ENCODE assay signal across 9 cellular contexts in the genomic region with DNA sequence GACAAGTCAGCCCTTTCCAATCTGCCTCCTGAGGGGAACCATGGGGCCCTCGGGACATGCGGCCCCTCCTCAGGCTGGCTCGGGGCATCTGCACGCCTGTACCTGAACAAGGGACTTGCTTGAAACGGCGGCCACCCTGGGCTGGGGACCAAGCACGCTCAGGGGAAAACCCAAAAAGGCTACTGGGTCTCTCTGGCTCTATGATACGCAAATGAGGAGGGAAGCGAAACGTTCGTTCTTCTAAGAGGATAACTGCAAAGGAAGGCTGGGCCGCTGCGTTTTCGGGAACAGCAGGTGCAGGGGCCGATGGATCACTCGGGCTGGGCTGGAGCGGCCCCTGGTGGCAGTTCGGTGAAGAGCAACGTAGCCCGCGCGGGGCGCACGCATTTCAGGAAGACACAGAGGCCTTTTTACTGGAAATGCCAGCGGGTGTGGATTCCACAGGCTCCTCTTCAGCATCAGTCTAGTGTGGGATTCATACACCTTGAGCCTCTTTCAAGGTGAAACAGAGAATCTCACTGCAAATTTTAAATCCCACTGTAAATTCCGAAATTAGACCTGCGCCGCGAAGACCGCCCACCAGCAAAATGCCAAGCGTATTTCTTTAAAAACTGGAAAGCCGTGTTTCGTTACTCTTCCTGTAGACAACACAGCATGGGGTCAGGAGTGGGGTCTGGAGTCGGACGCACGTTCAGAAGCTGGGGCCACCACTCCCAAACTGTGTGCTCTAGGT. TPM values are rescaled to one million over a fixed set of nuclear protein-coding genes. Genes with fewer than 3 reads are reported as not detected.
A peak's percentile ranks its signal among the peaks of the same experiment; 100 is the strongest.
DNase-seq lines count a peak whose midpoint lies in the region; ATAC-seq and TF ChIP-seq lines count a peak whose summit lies in the region.
"Not testable (repeated sequence)": the region's sequence is repeated elsewhere in the genome, so short reads cannot be mapped to it uniquely, and the experiment has no call there.
"Had no signal": no experiment of that assay in that cellular context is flagged by ENCODE, and none has a peak within 500 bp of the region (broad histone marks: within the 10 kb centered on the region; RNA-seq: fewer than 3 reads in every experiment).

No MANE protein-coding gene starts in this region.

- TF ChIP-seq CTCF in kidney epithelial cell (IDR thresholded peaks at IDR 0.05; ENCODE audit: insufficient read depth, low read length, poor library complexity, severe bottlenecking) = peak; percentile 89

- H3K36me3 ChIP-seq in kidney epithelial cell (ENCODE audit: control insufficient read depth, insufficient read depth, low read length) = not testable (repeated sequence)

- peak; percentile 41 to 55 for DNase-seq in AML-193 (lab: John Stamatoyannopoulos, UW)
- peak; percentile 78 for DNase-seq in GM19238 (ENCODE audit: insufficient read length, low spot score)
- peak; percentile 61 to 77 for DNase-seq in NCI-H526 (lab: John Stamatoyannopoulos, UW)
- peak; percentile 93 for DNase-seq in activated CD4-positive, alpha-beta T cell treated with anti-CD3 and anti-CD28 coated beads for 48 hours
- DNase-seq in central memory CD4-positive, alpha-beta T cell = peak; percentile 70
- DNase-seq in kidney epithelial cell (ENCODE audit: low read depth) = not testable (repeated sequence)
- peak; percentile 91 to 95 for DNase-seq in stimulated activated CD4-positive, alpha-beta T cell treated with anti-CD3 and anti-CD28 coated beads, Interleukin-2, amount 100 ng/mL, for 24 hours

- H3K4me3 ChIP-seq in kidney epithelial cell (ENCODE audit: low read depth, low read length) = not testable (repeated sequence)

- peaks cover 16% of the 10 kb centered on the region for H3K27me3 ChIP-seq in kidney epithelial cell (ENCODE audit: control insufficient read depth, insufficient read depth, low read length)

- ATAC-seq in HG03175 (IDR thresholded peaks at IDR 0.05; ENCODE audit: unreplicated experiment) = peak; percentile 73

RNA-seq across cellular contexts. Expression of gene CA5A, which starts 27.0 kb away (rescaled TPM):
- not detected in 2 replicates for total RNA-seq in kidney epithelial cell
- total RNA-seq: glomerular endothelial cell had no signal

RNA-seq across cellular contexts. Expression of gene SLC7A5, which starts 40.1 kb away (rescaled TPM):
- 308 and 355 TPM in 2 replicates for total RNA-seq in kidney epithelial cell

RNA-seq across cellular contexts. Expression of gene BANP, which starts 41.9 kb away (rescaled TPM):
- 25.9 and 35.4 TPM in 2 replicates for total RNA-seq in kidney epithelial cell
